In the genomic region with DNA sequence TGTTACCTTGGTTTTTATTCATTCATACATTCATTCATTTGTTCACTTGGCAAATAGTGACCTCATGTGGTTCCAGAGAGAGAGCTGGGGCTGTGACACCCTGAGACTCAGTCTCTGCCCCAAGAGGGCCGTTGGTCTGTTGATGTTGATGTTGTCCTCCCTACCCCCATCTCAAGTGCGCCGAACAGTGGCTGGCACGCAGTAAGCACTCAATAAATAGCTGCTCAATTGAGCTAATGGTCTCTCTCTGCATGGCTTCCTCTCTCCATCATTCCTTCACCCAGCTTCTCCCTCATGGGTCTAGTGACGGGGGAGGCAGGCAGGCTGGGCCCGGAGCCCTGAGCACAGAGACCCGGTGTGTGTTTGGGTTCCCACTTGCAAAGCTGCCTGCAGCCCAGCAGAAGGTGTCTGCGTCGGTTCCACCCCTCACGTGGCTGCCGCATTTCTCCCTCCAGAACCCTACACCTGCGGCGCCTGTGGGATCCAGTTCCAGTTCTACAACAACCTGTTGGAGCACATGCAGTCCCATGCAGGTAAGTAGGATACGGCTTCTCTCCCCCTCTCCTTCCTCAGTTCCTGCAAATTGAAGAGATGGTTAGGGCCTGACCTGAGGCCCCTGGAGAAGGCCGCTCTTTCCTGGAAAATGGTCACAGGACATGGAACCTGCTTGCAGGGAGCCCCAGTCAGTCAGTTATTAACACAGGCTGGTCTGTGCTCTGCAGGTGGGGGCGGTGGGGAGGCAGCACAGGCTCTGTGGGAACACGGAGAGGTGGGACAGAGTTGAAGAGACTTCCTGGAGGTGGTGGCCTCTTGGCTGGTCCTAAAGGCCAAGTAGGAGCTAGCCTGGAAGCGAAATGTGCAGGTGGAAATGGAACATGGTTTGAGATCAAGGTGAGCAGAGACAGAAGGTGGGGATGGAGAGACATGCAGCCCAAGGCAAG, we compare ENCODE assay signal across 24 cellular contexts. TPM values are rescaled to one million over a fixed set of nuclear protein-coding genes. Genes with fewer than 3 reads are reported as not detected.
DNase-seq lines count a peak whose midpoint lies in the region; ATAC-seq, FAIRE-seq and TF ChIP-seq lines count a peak whose summit lies in the region.
"Had no signal": no experiment of that assay in that cellular context is flagged by ENCODE, and none has a peak within 500 bp of the region (broad histone marks: within the 10 kb centered on the region; RNA-seq: fewer than 3 reads in every experiment).

No MANE protein-coding gene starts in this region.

- no peak overlapping the region for H3K4ac ChIP-seq in mesenchymal stem cell (ENCODE audit: low read depth in 1 of 2, low read length in 2 of 2)

- H3K27ac ChIP-seq in esophagus muscularis mucosa (replicated peaks in 1 of 4) (no peak overlapping the region), mesenchymal stem cell (ENCODE audit: low read length, poor library complexity, severe bottlenecking) (no peak overlapping the region)
- H3K27ac ChIP-seq: heart right ventricle, SK-N-MC had no signal

- H3K4me3 Mint-ChIP-seq in Calu3 (ENCODE audit: low read depth, unreplicated experiment) (no peak overlapping the region), progenitor cell of endocrine pancreas (ENCODE audit: low read depth) (no peak overlapping the region)
- H3K4me3 Mint-ChIP-seq: activated naive CD8-positive, alpha-beta T cell treated with anti-CD3 and anti-CD28 coated beads, Interleukin-2, amount 50 U/mL, for 24 hours; brain; CD4-positive, alpha-beta memory T cell; stimulated activated effector memory CD8-positive, alpha-beta T cell treated with anti-CD3 and anti-CD28 coated beads, Interleukin-12 subunit alpha, Interleukin-12 subunit beta, amount 100 ng/mL, for 72 hours; WTC11 had no signal

- no peak overlapping the region for H2BK12ac ChIP-seq in mesenchymal stem cell (ENCODE audit: low read length in 2 of 2)

- ATAC-seq in HG02840 (IDR thresholded peaks at IDR 0.05; ENCODE audit: low FRiP score, unreplicated experiment), result no peak
- ATAC-seq: activated naive CD8-positive, alpha-beta T cell treated with anti-CD3 and anti-CD28 coated beads, Interleukin-2, amount 50 U/mL, for 24 hours; heart right ventricle; Panc1; stimulated activated effector memory CD8-positive, alpha-beta T cell treated with anti-CD3 and anti-CD28 coated beads, Interleukin-12 subunit alpha, Interleukin-12 subunit beta, amount 100 ng/mL, for 72 hours; WTC11 had no signal

- intact Hi-C loops in Calu3 (cut with micrococcal nuclease; ENCODE audit: unreplicated experiment) (no loop called here), esophagus muscularis mucosa (cut with DNase I) (no loop called here)

- H3K4me1 ChIP-seq in esophagus muscularis mucosa (no peaks in the 10 kb centered on the region), mesenchymal stem cell (ENCODE audit: control insufficient read depth, insufficient read depth, low read depth, low read length) (peaks cover 13% of the 10 kb centered on the region)

- H3K27ac Mint-ChIP-seq in Calu3 (ENCODE audit: unreplicated experiment) (peak overlapping the region; percentile 15), progenitor cell of endocrine pancreas (peak overlapping the region; percentile 62)
- H3K27ac Mint-ChIP-seq: activated naive CD8-positive, alpha-beta T cell treated with anti-CD3 and anti-CD28 coated beads, Interleukin-2, amount 50 U/mL, for 24 hours; stimulated activated effector memory CD8-positive, alpha-beta T cell treated with anti-CD3 and anti-CD28 coated beads, Interleukin-12 subunit alpha, Interleukin-12 subunit beta, amount 100 ng/mL, for 72 hours; WTC11 had no signal

- H3K36me3 Mint-ChIP-seq in Calu3 (ENCODE audit: insufficient read depth, unreplicated experiment) (peaks cover 5% of the 10 kb centered on the region), progenitor cell of endocrine pancreas (ENCODE audit: insufficient read depth) (peaks cover 37% of the 10 kb centered on the region)
- H3K36me3 Mint-ChIP-seq: CD4-positive, alpha-beta memory T cell; stimulated activated effector memory CD8-positive, alpha-beta T cell treated with anti-CD3 and anti-CD28 coated beads, Interleukin-12 subunit alpha, Interleukin-12 subunit beta, amount 100 ng/mL, for 72 hours had no signal

- CTCF ChIA-PET in Calu3 (lab: Charles Lee), result interaction anchor here (0.7 kb wide), 1 partner anchor 263 kb away, joined by 3 read pairs; no protein-coding TSS in a partner anchor

- H2AK5ac ChIP-seq in mesenchymal stem cell (ENCODE audit: low read length, severe bottlenecking), result no peak overlapping the region

- H3K36me3 ChIP-seq in esophagus muscularis mucosa (peaks cover 0 to 50% (median 27%) of the 10 kb centered on the region in 4 donors), mesenchymal stem cell (ENCODE audit: control insufficient read depth in 1 of 2, insufficient read depth in 2 of 2, low read depth in 1 of 2, low read length in 2 of 2) (peaks cover 74 to 81% of the 10 kb centered on the region in 2 experiments)

- no TSS peak for BruUV-seq in Calu3 (replicated peaks; lab: Mats Ljungman, UMichigan)

- no peak overlapping the region for H2AFZ ChIP-seq in mesenchymal stem cell (ENCODE audit: low read depth, low read length)

- H3K4me1 Mint-ChIP-seq in Calu3 (ENCODE audit: low read depth, unreplicated experiment) (no peaks in the 10 kb centered on the region), progenitor cell of endocrine pancreas (ENCODE audit: low read depth) (no peaks in the 10 kb centered on the region)
- H3K4me1 Mint-ChIP-seq: activated naive CD8-positive, alpha-beta T cell treated with anti-CD3 and anti-CD28 coated beads, Interleukin-2, amount 50 U/mL, for 24 hours; CD4-positive, alpha-beta memory T cell; stimulated activated effector memory CD8-positive, alpha-beta T cell treated with anti-CD3 and anti-CD28 coated beads, Interleukin-12 subunit alpha, Interleukin-12 subunit beta, amount 100 ng/mL, for 72 hours had no signal

- FAIRE-seq in urothelium cell line (lab: Jason Lieb, UNC), result no peak
- FAIRE-seq: endothelial cell of umbilical vein, GM12892, H1 had no signal

- H3K9me3 ChIP-seq in esophagus muscularis mucosa (peaks cover 0 to 3% (median 0%) of the 10 kb centered on the region in 4 donors), mesenchymal stem cell (ENCODE audit: control insufficient read depth, low read length) (peaks cover 10% of the 10 kb centered on the region)

- H3K9me3 Mint-ChIP-seq in Calu3 (ENCODE audit: low read depth, unreplicated experiment) (no peaks in the 10 kb centered on the region), progenitor cell of endocrine pancreas (ENCODE audit: low read depth) (no peaks in the 10 kb centered on the region)
- H3K9me3 Mint-ChIP-seq: activated naive CD8-positive, alpha-beta T cell treated with anti-CD3 and anti-CD28 coated beads, Interleukin-2, amount 50 U/mL, for 24 hours; stimulated activated effector memory CD8-positive, alpha-beta T cell treated with anti-CD3 and anti-CD28 coated beads, Interleukin-12 subunit alpha, Interleukin-12 subunit beta, amount 100 ng/mL, for 72 hours; WTC11 had no signal

- TF ChIP-seq EP300 in esophagus muscularis mucosa (IDR thresholded peaks at IDR 0.05), result no peak

- H3K9ac ChIP-seq in mesenchymal stem cell (ENCODE audit: low read length), result no peak overlapping the region

- no peak overlapping the region for H4K91ac ChIP-seq in mesenchymal stem cell (ENCODE audit: low read length)

- H3K23ac ChIP-seq in mesenchymal stem cell (ENCODE audit: low read length in 2 of 2), result no peak overlapping the region

- H3K27me3 ChIP-seq in esophagus muscularis mucosa (no peaks in the 10 kb centered on the region), mesenchymal stem cell (ENCODE audit: control insufficient read depth in 1 of 2, insufficient read depth in 1 of 2, low read length in 2 of 2) (no peaks in the 10 kb centered on the region)
- H3K27me3 ChIP-seq: heart right ventricle had no signal

- H3K27me3 Mint-ChIP-seq in Calu3 (ENCODE audit: unreplicated experiment), result no peaks in the 10 kb centered on the region
- H3K27me3 Mint-ChIP-seq in progenitor cell of endocrine pancreas, result no peaks in the 10 kb centered on the region
- H3K27me3 Mint-ChIP-seq: activated naive CD8-positive, alpha-beta T cell treated with anti-CD3 and anti-CD28 coated beads, Interleukin-2, amount 50 U/mL, for 24 hours; CD4-positive, alpha-beta memory T cell had no signal

- in situ Hi-C loops in GM13976 (cut with MboI; ENCODE audit: low sequenced_read_pairs, unreplicated experiment), result no loop called here

- TF ChIP-seq POLR2A in esophagus muscularis mucosa (IDR thresholded peaks at IDR 0.05; ENCODE audit: low read depth), result no peak

- no peak overlapping the region for H4K8ac ChIP-seq in mesenchymal stem cell (ENCODE audit: low read length)

- H2BK15ac ChIP-seq in mesenchymal stem cell (ENCODE audit: low read depth, poor library complexity, severe bottlenecking), result no peak overlapping the region

- TF ChIP-seq CTCF in Calu3 (IDR thresholded peaks at IDR 0.05; ENCODE audit: unreplicated experiment) (no peak), GM13976 (IDR thresholded peaks at IDR 0.05; ENCODE audit: borderline replicate concordance, control extremely low read depth, extremely low read depth, insufficient read depth, missing control alignments) (no peak), esophagus muscularis mucosa (IDR thresholded peaks at IDR 0.05) (no peak), progenitor cell of endocrine pancreas (IDR thresholded peaks at IDR 0.05; ENCODE audit: unreplicated experiment) (no peak)

- 96% methylated on average over 18 of the region's 18 CpGs for WGBS in esophagus muscularis mucosa
- WGBS in mesenchymal stem cell, result 96% methylated on average over 18 of the region's 18 CpGs

- H3K79me1 ChIP-seq in mesenchymal stem cell (replicated peaks; ENCODE audit: low read length, poor library complexity, severe bottlenecking), result peaks cover 2% of the 10 kb centered on the region

- H3K14ac ChIP-seq in mesenchymal stem cell (ENCODE audit: low read length in 2 of 2), result no peak overlapping the region

- H3K4me2 ChIP-seq in mesenchymal stem cell (ENCODE audit: low read length, poor library complexity, severe bottlenecking), result no peak overlapping the region

- H2BK120ac ChIP-seq in mesenchymal stem cell (ENCODE audit: low read depth, low read length), result no peak overlapping the region

- H3K4me3 ChIP-seq in esophagus muscularis mucosa (no peak overlapping the region), mesenchymal stem cell (ENCODE audit: insufficient read depth in 1 of 2, low read depth in 1 of 2, low read length in 2 of 2) (no peak overlapping the region)
- H3K4me3 ChIP-seq: heart right ventricle, SK-N-MC had no signal

- H2BK5ac ChIP-seq in mesenchymal stem cell (ENCODE audit: low read depth, low read length, poor library complexity, severe bottlenecking), result no peak overlapping the region

- no peak overlapping the region for H3K18ac ChIP-seq in mesenchymal stem cell (ENCODE audit: low read depth in 1 of 2, low read length in 2 of 2)

- DNase-seq in Calu3 (no peak), GM13976 (ENCODE audit: low spot score) (peak; percentile 8), esophagus muscularis mucosa (ENCODE audit: extremely low spot score) (peak; percentile 70), progenitor cell of endocrine pancreas (ENCODE audit: low spot score, unreplicated experiment) (no peak), mesenchymal stem cell (no peak), urothelium cell line (ENCODE audit: low spot score) (no peak)
- DNase-seq: activated naive CD8-positive, alpha-beta T cell treated with anti-CD3 and anti-CD28 coated beads, Interleukin-2, amount 50 U/mL, for 24 hours; CD4-positive, alpha-beta memory T cell; DMS53; heart right ventricle; NK-92 treated with Interleukin-12 subunit alpha and Interleukin-12 subunit beta, amount 100 ng/mL, for 24 hours had no signal

RNA-seq across cellular contexts. Expression of a gene that starts 42.0 kb away (rescaled TPM):
- total RNA-seq in Calu3 (2022), result 2.7 and 3.9 TPM in 2 replicates
- not detected for total RNA-seq in esophagus muscularis mucosa
- 678 and 717 TPM in 2 replicates for total RNA-seq in progenitor cell of endocrine pancreas
- polyA plus RNA-seq in mesenchymal stem cell (2013, experiment 1 of 2), result 0.03 TPM
- 0.03 TPM for polyA plus RNA-seq in mesenchymal stem cell (2013, experiment 2 of 2)
- total RNA-seq: CD4-positive, alpha-beta memory T cell; endothelial cell of umbilical vein; heart right ventricle; lower leg skin; omental fat pad; sciatic nerve; temporal lobe had no signal
- polyA plus RNA-seq: CD4-positive, alpha-beta memory T cell; endothelial cell of umbilical vein had no signal

Comparison
In these comparisons a context has a peak if more than half of its experiments do, and no peak if none do; other contexts are left out.
1. DNase-seq: peak in GM13976 (single experiment) and esophagus muscularis mucosa (single experiment); none in Calu3 (single experiment), progenitor cell of endocrine pancreas (single experiment), mesenchymal stem cell (single experiment) and urothelium cell line (single experiment).
2. RNA of a gene that starts 42.0 kb away (total RNA-seq): 678 to 717 TPM in progenitor cell of endocrine pancreas; 2.7 to 3.9 TPM in Calu3 and not detected in esophagus muscularis mucosa; every median in the first group is over 100 times any median in the second.